In the genomic region with DNA sequence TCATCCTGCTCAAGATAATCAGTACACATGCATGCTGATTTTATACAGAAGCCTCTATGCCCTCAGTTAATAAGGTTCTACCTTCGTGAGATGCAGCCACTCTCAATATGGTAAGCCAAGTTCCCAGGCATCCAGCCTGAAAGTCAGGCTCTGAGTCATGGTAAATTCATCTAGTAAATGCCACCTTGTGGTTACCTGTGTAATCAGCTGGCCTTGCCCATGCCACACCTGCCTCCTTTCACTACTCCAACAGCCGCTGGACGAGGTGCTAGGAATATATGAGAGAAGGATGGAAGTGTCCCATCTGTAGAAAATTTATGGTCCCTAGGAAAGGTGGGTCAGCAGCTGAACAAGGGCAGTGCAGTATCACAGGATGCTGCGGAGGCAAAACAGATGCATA, we compare ENCODE assay signal across 10 cellular contexts.
DNase-seq lines count a peak whose midpoint lies in the region; ATAC-seq, FAIRE-seq and TF ChIP-seq lines count a peak whose summit lies in the region.
"Had no signal": no experiment of that assay in that cellular context is flagged by ENCODE, and none has a peak within 500 bp of the region (broad histone marks: within the 10 kb centered on the region; RNA-seq: fewer than 3 reads in every experiment).

No MANE protein-coding gene starts in this region.

- TF ChIP-seq POLR2A in GM12891 (IDR thresholded peaks at IDR 0.05; ENCODE audit: low read depth, low read length) = no peak

- no peak overlapping the region for H3K4me3 ChIP-seq in choroid plexus epithelial cell (ENCODE audit: low read depth, low read length)

- DNase-seq in GM12891 (ENCODE audit: insufficient read length, low spot score) = no peak
- DNase-seq in NCI-H226 = peak; percentile 45
- peak; percentile 2 for DNase-seq in choroid plexus epithelial cell (ENCODE audit: low read depth)
- no peak for DNase-seq in omental fat pad (ENCODE audit: low spot score)
- no peak for DNase-seq in DMS79 (lab: John Stamatoyannopoulos, UW)
- DNase-seq in activated effector memory CD4-positive, alpha-beta T cell treated with anti-CD3 and anti-CD28 coated beads, Interleukin-2, amount 50 U/mL, for 16 hours = no peak
- no peak for DNase-seq in NCI-H446 (lab: John Stamatoyannopoulos, UW)
- DNase-seq: stimulated activated naive CD8-positive, alpha-beta T cell treated with anti-CD3 and anti-CD28 coated beads, Interleukin-15, amount 100 ng/mL, for 72 hours; T-helper 9 cell had no signal

- TF ChIP-seq CTCF in choroid plexus epithelial cell (conservative IDR thresholded peaks at IDR 0.05; ENCODE audit: low read depth, low read length) = no peak
- TF ChIP-seq CTCF in omental fat pad (IDR thresholded peaks at IDR 0.05) = no peak

- ATAC-seq in omental fat pad (ENCODE audit: low FRiP score) (peak; percentile 32), HG02970 (IDR thresholded peaks at IDR 0.05; ENCODE audit: low FRiP score, unreplicated experiment) (no peak)
- ATAC-seq: stimulated activated naive CD8-positive, alpha-beta T cell treated with anti-CD3 and anti-CD28 coated beads, Interleukin-15, amount 100 ng/mL, for 72 hours had no signal

- peak; percentile 55 for FAIRE-seq in GM12891 (lab: Jason Lieb, UNC)

TF ChIP-seq in GM12891, 5 proteins besides CTCF, POLR2A, EP300 and RAD21:
- TF ChIP-seq TAF1 (IDR thresholded peaks at IDR 0.05; ENCODE audit: low read depth, low read length) = no peak
- no peak for TF ChIP-seq POLR2AphosphoS5 (IDR thresholded peaks at IDR 0.05; ENCODE audit: low read depth, low read length)
- TF ChIP-seq POU2F2 (IDR thresholded peaks at IDR 0.05; ENCODE audit: low read depth, low read length) = no peak
- TF ChIP-seq PAX5 (IDR thresholded peaks at IDR 0.05; ENCODE audit: insufficient read depth, low read length, severe bottlenecking) = no peak
- no peak for TF ChIP-seq SPI1 (IDR thresholded peaks at IDR 0.05; ENCODE audit: low read depth, low read length)
TF ChIP-seq in GM12891: peak in this region for 0.

Comparison
In these comparisons a context has a peak if more than half of its experiments do, and no peak if none do; other contexts are left out.
1. DNase-seq: peak in NCI-H226 (single experiment) and choroid plexus epithelial cell (single experiment); none in GM12891 (single experiment), omental fat pad (single experiment), DMS79 (single experiment), activated effector memory CD4-positive, alpha-beta T cell treated with anti-CD3 and anti-CD28 coated beads, Interleukin-2, amount 50 U/mL, for 16 hours (single experiment) and NCI-H446 (0 of 2).